7 cellular contexts compared by ENCODE assay signal in genomic region chr11:47642099-47642855, GRCh38. TPM values are rescaled to one million over a fixed set of nuclear protein-coding genes. Genes with fewer than 3 reads are reported as not detected.
DNase-seq lines count a peak whose midpoint lies in the region; ATAC-seq, FAIRE-seq and TF ChIP-seq lines count a peak whose summit lies in the region.

TSS of gene MTCH2 (minus strand) at chr11:47642559. CDS start at chr11:47642465, 94 bp downstream.

- H3K27me3 ChIP-seq in hepatocyte: no peaks in the 10 kb centered on the region

- H3K27ac ChIP-seq in hepatocyte: peak within 1 kb of the TSS; percentile 96

- H3K79me2 ChIP-seq in hepatocyte: peaks cover 31% of the 10 kb centered on the region

- peak within 1 kb of the TSS; percentile 87 for H3K4me2 ChIP-seq in hepatocyte

- DNase-seq in GM18507 (ENCODE audit: extremely low spot score, insufficient read length, low read depth) (peak; percentile 95), NCI-H2029 (lab: John Stamatoyannopoulos, UW) (peak; percentile 98), T-helper 22 cell (ENCODE audit: low read depth) (peak; percentile 90), astrocyte of the cerebellum (ENCODE audit: low read depth) (peak; percentile 91), hepatocyte (ENCODE audit: low spot score) (peak; percentile 98), retina (peak; percentile 97)

- no peaks in the 10 kb centered on the region for H3K36me3 ChIP-seq in hepatocyte (replicated peaks; ENCODE audit: insufficient read depth, low read depth)

- TF ChIP-seq CTCF in astrocyte of the cerebellum (IDR thresholded peaks at IDR 0.05; ENCODE audit: low read depth, low read length, missing control alignments) (peak; percentile 1), hepatocyte (IDR thresholded peaks at IDR 0.05; ENCODE audit: poor library complexity) (peak; percentile 26)

- H2AFZ ChIP-seq in hepatocyte: peak within 1 kb of the TSS; percentile 62

- in situ Hi-C loops in astrocyte of the cerebellum (cut with HindIII; ENCODE audit: low sequenced_read_pairs): no loop called here

- H3K9me3 ChIP-seq in hepatocyte (ENCODE audit: low read depth): no peaks in the 10 kb centered on the region

- FAIRE-seq in GM18507 (lab: Jason Lieb, UNC): peak; percentile 93

- WGBS in hepatocyte (ENCODE audit: low lambda C conversion rate, missing lambda C conversion rate): 1% methylated on average over 42 of the region's 78 CpGs

- ATAC-seq in HG02981 (IDR thresholded peaks at IDR 0.05; ENCODE audit: unreplicated experiment): peak; percentile 85

- H3K4me1 ChIP-seq in hepatocyte (ENCODE audit: insufficient read depth): peaks cover 9% of the 10 kb centered on the region

- H3K9me2 ChIP-seq in hepatocyte (replicated peaks; ENCODE audit: insufficient read depth): no peaks in the 10 kb centered on the region

- H4K20me1 ChIP-seq in hepatocyte (ENCODE audit: insufficient read depth, poor library complexity, severe bottlenecking): no peaks in the 10 kb centered on the region

- H3K4me3 ChIP-seq in astrocyte of the cerebellum (ENCODE audit: low read depth, low read length) (peak within 1 kb of the TSS; percentile 90), hepatocyte (peak within 1 kb of the TSS; percentile 41)

RNA-seq across cellular contexts. Expression of gene MTCH2, which starts in this region (rescaled TPM):
- 91.8 and 96.1 TPM in 2 replicates for total RNA-seq in hepatocyte
- polyA plus RNA-seq in hepatocyte: 130 and 171 TPM in 2 replicates

Comparison
In these comparisons a context has a peak if more than half of its experiments do, and no peak if none do; other contexts are left out.
1. Peak in every context shown above with its lines: DNase-seq, ATAC-seq, H3K4me3 ChIP-seq and H3K27ac ChIP-seq.